In genomic region chr4:3346146-3346545, GRCh38 we compare ENCODE assay signal across 8 cellular contexts. TPM values are rescaled to one million over a fixed set of nuclear protein-coding genes. Genes with fewer than 3 reads are reported as not detected.
A peak's percentile ranks its signal among the peaks of the same experiment; 100 is the strongest.
DNase-seq lines count a peak whose midpoint lies in the region; ATAC-seq and TF ChIP-seq lines count a peak whose summit lies in the region.

No MANE protein-coding gene starts in this region.

- H3K27me3 ChIP-seq in right lobe of liver (no peaks in the 10 kb centered on the region), upper lobe of left lung (no peaks in the 10 kb centered on the region)

- no peak for TF ChIP-seq POLR2A in right lobe of liver (IDR thresholded peaks at IDR 0.05)
- TF ChIP-seq POLR2A in upper lobe of left lung (IDR thresholded peaks at IDR 0.05): no peak

- 36% methylated on average over 4 of the region's 4 CpGs for WGBS in right lobe of liver (ENCODE audit: insufficient coverage, low coverage, low lambda C conversion rate, missing lambda C conversion rate)
- 33 to 42% methylated on average over 4 of the region's 4 CpGs for WGBS in upper lobe of left lung, 2 donors

- DNase-seq in KG1 (lab: John Stamatoyannopoulos, UW) (peak; percentile 46), SHP77 (lab: John Stamatoyannopoulos, UW) (peak; percentile 13 to 27), dedifferentiated amniotic fluid mesenchymal stem cell (ENCODE audit: extremely low spot score) (peak; percentile 83), right lobe of liver (peak in 1 of 3 donors; percentile 67), upper lobe of left lung (no peak)
- no peak for DNase-seq in NK-92 treated with Interleukin-12 subunit alpha and Interleukin-12 subunit beta, amount 100 ng/mL, for 24 hours (lab: John Stamatoyannopoulos, UW)

- H3K27ac ChIP-seq in C4-2B (no peak overlapping the region), right lobe of liver (peak overlapping the region in 1 of 3 donors; percentile 42), upper lobe of left lung (no peak overlapping the region)

- H3K4me3 ChIP-seq in right lobe of liver: no peak overlapping the region
- H3K4me3 ChIP-seq in upper lobe of left lung: no peak overlapping the region

- H3K36me3 ChIP-seq in right lobe of liver (no peaks in the 10 kb centered on the region), upper lobe of left lung (peaks cover 0 to 6% (median 0%) of the 10 kb centered on the region in 4 donors)

- H3K9me3 ChIP-seq in right lobe of liver: no peaks in the 10 kb centered on the region
- no peaks in the 10 kb centered on the region for H3K9me3 ChIP-seq in upper lobe of left lung

- TF ChIP-seq CTCF in C4-2B (conservative IDR thresholded peaks at IDR 0.05) (peak; percentile 87), GM12874 (IDR thresholded peaks at IDR 0.05; ENCODE audit: insufficient read depth, low read depth, low read length) (peak; percentile 74), right lobe of liver (IDR thresholded peaks at IDR 0.05) (peak; percentile 91 to 97 (median 93)), upper lobe of left lung (IDR thresholded peaks at IDR 0.05) (peak; percentile 77 to 87 (median 83))

- ATAC-seq in right lobe of liver (peak; percentile 96 to 99 (median 98)), upper lobe of left lung (ENCODE audit: low FRiP score in 2 of 2) (peak; percentile 81 to 93)

- H3K4me1 ChIP-seq in right lobe of liver: peaks cover 0 to 10% (median 0%) of the 10 kb centered on the region in 4 donors
- peaks cover 7 to 21% (median 18%) of the 10 kb centered on the region in 4 donors for H3K4me1 ChIP-seq in upper lobe of left lung

- intact Hi-C loops in right lobe of liver (cut with DNase I): no loop called here

- TF ChIP-seq EP300 in upper lobe of left lung (IDR thresholded peaks at IDR 0.05): no peak

RNA-seq across cellular contexts. Expression of gene RGS12, which starts 53.3 kb away (rescaled TPM):
- total RNA-seq in right lobe of liver: 10 to 100 TPM; 15.0 to 29.6 (median 22.1) TPM
- 100 to 1,000 TPM in 1 of 6 donors, 10 to 100 TPM in 5; 17.8 to 124 (median 49.7) TPM for total RNA-seq in upper lobe of left lung

Comparison
In these comparisons a context has a peak if more than half of its experiments do, and no peak if none do; other contexts are left out.
1. DNase-seq: peak in KG1 (single experiment), SHP77 (2 of 2) and dedifferentiated amniotic fluid mesenchymal stem cell (single experiment); none in upper lobe of left lung (0 of 2) and NK-92 treated with Interleukin-12 subunit alpha and Interleukin-12 subunit beta, amount 100 ng/mL, for 24 hours (single experiment).
2. Peak in every context shown above with its lines, with median percentiles within 50 percentile points of each other: CTCF ChIP-seq.